In the genomic region with DNA sequence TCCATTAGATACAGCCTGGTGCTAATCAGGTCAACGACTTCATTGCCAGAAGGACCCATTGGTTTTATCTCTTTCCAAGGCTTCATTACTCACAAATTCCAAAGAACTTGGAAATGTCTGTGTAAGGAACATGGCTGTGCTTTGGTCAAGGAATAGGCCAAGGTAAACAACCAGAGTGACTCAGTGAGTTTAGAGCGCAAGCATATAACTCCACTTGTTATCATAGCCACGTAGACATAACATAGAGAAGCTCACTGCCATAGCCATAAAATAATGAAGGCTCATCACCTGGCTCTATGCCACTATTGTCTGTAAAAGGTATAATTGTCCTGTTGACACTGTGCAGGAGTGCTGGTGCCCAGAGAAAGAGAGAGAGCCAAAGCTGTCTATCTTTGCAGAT, we compare ENCODE assay signal across 20 cellular contexts.
DNase-seq lines count a peak whose midpoint lies in the region; TF ChIP-seq lines count a peak whose summit lies in the region.
"Had no signal": no experiment of that assay in that cellular context is flagged by ENCODE, and none has a peak within 500 bp of the region (broad histone marks: within the 10 kb centered on the region; RNA-seq: fewer than 3 reads in every experiment).

No MANE protein-coding gene starts in this region.

- peaks cover 24% of the 10 kb centered on the region for H3K4me1 ChIP-seq in osteoblast (ENCODE audit: insufficient read depth, low read length)

- no peaks in the 10 kb centered on the region for H3K9me3 ChIP-seq in osteoblast (ENCODE audit: low read depth, low read length)

- peak overlapping the region; percentile 25 for H2AFZ ChIP-seq in osteoblast (ENCODE audit: low read length)
- H2AFZ ChIP-seq: hepatocyte had no signal

- POLR2A ChIA-PET in HEK293T (lab: Yijun Ruan, JAX): no interaction called here

- H3K27ac ChIP-seq in osteoblast (ENCODE audit: low read depth, low read length): peak overlapping the region; percentile 46
- H3K27ac ChIP-seq: hepatocyte had no signal

- no peaks in the 10 kb centered on the region for H4K20me1 ChIP-seq in osteoblast (ENCODE audit: insufficient read depth, low read length)

- no peaks in the 10 kb centered on the region for H3K79me2 ChIP-seq in osteoblast (ENCODE audit: insufficient read depth, low read length)
- H3K79me2 ChIP-seq: hepatocyte had no signal

- H3K27me3 ChIP-seq in osteoblast (ENCODE audit: insufficient read depth, low read length): no peaks in the 10 kb centered on the region
- H3K27me3 ChIP-seq: hepatocyte had no signal

- TF ChIP-seq CTCF in cardiac fibroblast (IDR thresholded peaks at IDR 0.05; ENCODE audit: low read depth, low read length) (no peak), osteoblast (IDR thresholded peaks at IDR 0.05; ENCODE audit: extremely low read depth, low read depth, low read length) (no peak)

- DNase-seq in EL (peak; percentile 28), M059J (ENCODE audit: low read depth) (peak; percentile 63), cardiac fibroblast (ENCODE audit: low read depth in 2 of 2) (peak; percentile 43 to 87), osteoblast (ENCODE audit: insufficient read length, low spot score, missing footprints) (no peak), HEK293T (ENCODE audit: extremely low spot score) (no peak), anterior cingulate cortex (lab: John Stamatoyannopoulos, UW) (no peak), mesenteric fat pad (ENCODE audit: low spot score) (no peak)
- DNase-seq: activated CD4-positive, alpha-beta T cell treated with anti-CD3 and anti-CD28 coated beads for 1 hour; activated CD8-positive, alpha-beta memory T cell treated with anti-CD3 and anti-CD28 coated beads, Interleukin-2, amount 10 ng/mL, durations not matched to agents 7 days and 5 days; activated naive CD8-positive, alpha-beta T cell treated with anti-CD3 and anti-CD28 coated beads, Interleukin-2, amount 10 ng/mL, durations not matched to agents 7 days and 5 days; C1 segment of cervical spinal cord; DMS153; mesendoderm; natural killer cell; NCI-H2029 treated with DMSO at 0.1 percent for 48 hours; NCI-H510A treated with DMSO at 0.1 percent for 48 hours; small intestine; stimulated activated CD4-positive, alpha-beta T cell treated with anti-CD3 and anti-CD28 coated beads, Interleukin-4, amount 100 ng/mL, for 24 hours; T1000 had no signal

- no peaks in the 10 kb centered on the region for H3K36me3 ChIP-seq in osteoblast (ENCODE audit: insufficient read depth, low read length)

- H3K4me2 ChIP-seq in osteoblast (ENCODE audit: insufficient read depth, low read length): peak overlapping the region; percentile 9
- H3K4me2 ChIP-seq: hepatocyte had no signal

- H3K4me3 ChIP-seq in cardiac fibroblast (replicated peaks in 1 of 2; ENCODE audit: low read depth in 2 of 2, low read length in 2 of 2) (no peak overlapping the region), osteoblast (ENCODE audit: insufficient read depth, low read length) (no peak overlapping the region)
- H3K4me3 ChIP-seq: hepatocyte had no signal

- CTCF ChIA-PET in HEK293T (lab: Yijun Ruan, JAX): no interaction called here

TF ChIP-seq in HEK293T, 16 proteins besides CTCF, POLR2A, EP300 and RAD21:
- TF ChIP-seq FOXK2 (IDR thresholded peaks at IDR 0.05): no peak
TF ChIP-seq in HEK293T: peak in this region for 0.

Comparison
In these comparisons a context has a peak if more than half of its experiments do, and no peak if none do; other contexts are left out.
1. DNase-seq: peak in EL (single experiment), M059J (single experiment) and cardiac fibroblast (2 of 2); none in osteoblast (single experiment), HEK293T (single experiment), anterior cingulate cortex (0 of 58) and mesenteric fat pad (single experiment).